Comparison of ENCODE assay signal across 22 cellular contexts in genomic region chr9:122453677-122454135, GRCh38. TPM values are rescaled to one million over a fixed set of nuclear protein-coding genes. Genes with fewer than 3 reads are reported as not detected.
A peak's percentile ranks its signal among the peaks of the same experiment; 100 is the strongest.
DNase-seq lines count a peak whose midpoint lies in the region; ATAC-seq lines count a peak whose summit lies in the region.
"Had no signal": no experiment of that assay in that cellular context is flagged by ENCODE, and none has a peak within 500 bp of the region (broad histone marks: within the 10 kb centered on the region; RNA-seq: fewer than 3 reads in every experiment).

No MANE protein-coding gene starts in this region.

- no peak overlapping the region for H3K4me3 ChIP-seq in CD8-positive, alpha-beta memory T cell (ENCODE audit: low read length)
- H3K4me3 ChIP-seq: GM12878, Peyer's patch had no signal

- no peaks in the 10 kb centered on the region for H3K9me3 ChIP-seq in CD8-positive, alpha-beta memory T cell (ENCODE audit: low read length)
- H3K9me3 ChIP-seq: BE2C, Caco-2, Peyer's patch had no signal

- H3K27ac Mint-ChIP-seq in CD8-positive, alpha-beta memory T cell = no peak overlapping the region
- H3K27ac Mint-ChIP-seq: CD4-positive, CD25-positive, alpha-beta regulatory T cell had no signal

- H3K27ac ChIP-seq in CD8-positive, alpha-beta memory T cell (ENCODE audit: low read depth, low read length) = no peak overlapping the region
- H3K27ac ChIP-seq: Peyer's patch had no signal

- DNase-seq in ELR (ENCODE audit: low read depth) (peak; percentile 27), RKO (ENCODE audit: low spot score) (peak; percentile 43), dermis microvascular lymphatic vessel endothelial cell (ENCODE audit: low read depth in 2 of 2) (peak; percentile 23 to 61), kidney tubule cell (ENCODE audit: low spot score) (peak; percentile 43)
- DNase-seq in CD8-positive, alpha-beta memory T cell = no peak
- no peak for DNase-seq in activated CD8-positive, alpha-beta memory T cell treated with anti-CD3 and anti-CD28 coated beads for 24 hours
- DNase-seq: GOT3; NCI-H1092; NK-92 treated with Interleukin-12 subunit alpha and Interleukin-12 subunit beta, amount 100 ng/mL, for 24 hours; Peyer's patch had no signal

- no peak overlapping the region for H3K4me3 Mint-ChIP-seq in CD8-positive, alpha-beta memory T cell
- H3K4me3 Mint-ChIP-seq: CD4-positive, CD25-positive, alpha-beta regulatory T cell had no signal

- no peaks in the 10 kb centered on the region for H3K36me3 Mint-ChIP-seq in CD8-positive, alpha-beta memory T cell
- H3K36me3 Mint-ChIP-seq: CD4-positive, CD25-positive, alpha-beta regulatory T cell had no signal

- no peaks in the 10 kb centered on the region for H3K27me3 ChIP-seq in CD8-positive, alpha-beta memory T cell (ENCODE audit: insufficient read depth, low read length, poor library complexity, severe bottlenecking)
- H3K27me3 ChIP-seq: BE2C, Peyer's patch had no signal

- no peak for ATAC-seq in HG03097 (IDR thresholded peaks at IDR 0.05; ENCODE audit: low FRiP score, unreplicated experiment)
- no peak for ATAC-seq in GM18868 (IDR thresholded peaks at IDR 0.05; ENCODE audit: unreplicated experiment)

- H3K4me1 ChIP-seq in CD8-positive, alpha-beta memory T cell (ENCODE audit: insufficient read depth, low read length) = no peaks in the 10 kb centered on the region
- H3K4me1 ChIP-seq: BE2C, Caco-2, Peyer's patch had no signal

- no peaks in the 10 kb centered on the region for H3K4me1 Mint-ChIP-seq in CD8-positive, alpha-beta memory T cell
- H3K4me1 Mint-ChIP-seq: CD4-positive, CD25-positive, alpha-beta regulatory T cell had no signal

- POLR2A ChIA-PET in CD8-positive, alpha-beta memory T cell (lab: Charles Lee) = no interaction called here

- CTCF ChIA-PET in CD8-positive, alpha-beta memory T cell (lab: Charles Lee) = interaction anchor here (1.2 kb wide), 1 partner anchor 12 kb away, joined by 3 read pairs; no protein-coding TSS in a partner anchor

- peaks cover 7 to 19% of the 10 kb centered on the region in 2 donors for H3K27me3 Mint-ChIP-seq in CD8-positive, alpha-beta memory T cell

- no peaks in the 10 kb centered on the region for H3K9me3 Mint-ChIP-seq in CD8-positive, alpha-beta memory T cell

- no peaks in the 10 kb centered on the region for H3K36me3 ChIP-seq in CD8-positive, alpha-beta memory T cell (ENCODE audit: insufficient read depth, low read length)
- H3K36me3 ChIP-seq: BE2C, Peyer's patch had no signal

RNA-seq across cellular contexts. Expression of gene OR1J1, which starts 24.0 kb away (rescaled TPM):
- total RNA-seq in dermis microvascular lymphatic vessel endothelial cell = not detected in 2 replicates
- not detected for total RNA-seq in CD8-positive, alpha-beta memory T cell
- not detected for polyA plus RNA-seq in CD8-positive, alpha-beta memory T cell
- total RNA-seq: A172; Caco-2; CD4-positive, CD25-positive, alpha-beta regulatory T cell; Daoy; GM12878; HT1080; M059J; Peyer's patch; Right ventricle myocardium inferior; SK-MEL-5 had no signal
- polyA plus RNA-seq: CD4-positive, CD25-positive, alpha-beta regulatory T cell had no signal

RNA-seq across cellular contexts. Expression of gene OR1J2, which starts 56.9 kb away (rescaled TPM):
- total RNA-seq in dermis microvascular lymphatic vessel endothelial cell = not detected in 2 replicates
- total RNA-seq in CD8-positive, alpha-beta memory T cell = not detected
- not detected for polyA plus RNA-seq in CD8-positive, alpha-beta memory T cell
- total RNA-seq: A172, Caco-2, Daoy, GM12878, HT1080, M059J, Peyer's patch, Right ventricle myocardium inferior, SK-MEL-5 had no signal
- polyA plus RNA-seq: CD4-positive, CD25-positive, alpha-beta regulatory T cell had no signal

Comparison
In these comparisons a context has a peak if more than half of its experiments do, and no peak if none do; other contexts are left out.
1. DNase-seq: peak in ELR (single experiment), RKO (single experiment), dermis microvascular lymphatic vessel endothelial cell (2 of 2) and kidney tubule cell (single experiment); none in CD8-positive, alpha-beta memory T cell (0 of 5) and activated CD8-positive, alpha-beta memory T cell treated with anti-CD3 and anti-CD28 coated beads for 24 hours (single experiment).